In genomic region chr5:152119091-152119490, GRCh38 we compare ENCODE assay signal across 21 cellular contexts.
"Had no signal": no experiment of that assay in that cellular context is flagged by ENCODE, and none has a peak within 500 bp of the region (broad histone marks: within the 10 kb centered on the region; RNA-seq: fewer than 3 reads in every experiment).

No MANE protein-coding gene starts in this region.

- ATAC-seq: gastroesophageal sphincter; left lobe of liver; right cardiac atrium; stimulated activated effector memory CD8-positive, alpha-beta T cell treated with anti-CD3 and anti-CD28 coated beads, Interleukin-12 subunit alpha, Interleukin-12 subunit beta, amount 100 ng/mL, for 72 hours; stimulated activated naive CD8-positive, alpha-beta T cell treated with anti-CD3 and anti-CD28 coated beads, Interleukin-15, Interleukin-2, amounts not matched to agents 100 U/mL and 50 U/mL, for 24 hours had no signal

- DNase-seq: cortex of kidney; dorsolateral prefrontal cortex; effector memory CD4-positive, alpha-beta T cell; esophagus squamous epithelium; foreskin fibroblast; glutamatergic neuron; islet precursor cell; mammary epithelial cell; naive B cell; nucleus accumbens; ovary; right cardiac atrium; stimulated activated CD4-positive, alpha-beta T cell treated with anti-CD3 and anti-CD28 coated beads, Interleukin-4, amount 100 ng/mL, for 1 hour; stimulated activated CD8-positive, alpha-beta memory T cell treated with anti-CD3 and anti-CD28 coated beads, Interleukin-4, amount 100 ng/mL, for 48 hours; stimulated activated naive CD8-positive, alpha-beta T cell treated with anti-CD3 and anti-CD28 coated beads, Interleukin-15, Interleukin-2, amounts not matched to agents 100 U/mL and 50 U/mL, for 24 hours; thyroid gland had no signal

- H3K4me1 ChIP-seq: esophagus squamous epithelium, suprapubic skin, vagina had no signal

- H3K36me3 ChIP-seq: esophagus squamous epithelium, gastroesophageal sphincter, ovary, suprapubic skin, thyroid gland, vagina had no signal

- H3K4me3 ChIP-seq: dorsolateral prefrontal cortex, esophagus squamous epithelium, gastroesophageal sphincter, ovary, suprapubic skin, thyroid gland, vagina had no signal

- H3K27ac ChIP-seq: dorsolateral prefrontal cortex, esophagus squamous epithelium, gastroesophageal sphincter, ovary, suprapubic skin, thyroid gland, vagina had no signal

- H3K27me3 ChIP-seq: esophagus squamous epithelium, gastroesophageal sphincter, ovary, suprapubic skin, thyroid gland, vagina had no signal

- H3K9me3 ChIP-seq: esophagus squamous epithelium, gastroesophageal sphincter, ovary, suprapubic skin, thyroid gland, vagina had no signal
